ENCODE assay signal across 25 cellular contexts in genomic region chr4:79869597-79870336, GRCh38.
"Had no signal": no experiment of that assay in that cellular context is flagged by ENCODE, and none has a peak within 500 bp of the region (broad histone marks: within the 10 kb centered on the region; RNA-seq: fewer than 3 reads in every experiment).

No MANE protein-coding gene starts in this region.

- H3K9me3 ChIP-seq: ascending aorta, heart right ventricle, neutrophil, ovary, prostate gland, transverse colon had no signal

- H3K4me3 Mint-ChIP-seq: activated CD8-positive, alpha-beta T cell treated with anti-CD3 and anti-CD28 coated beads, Interleukin-2, amount 10 ng/mL, durations not matched to agents 7 days and 5 days; dendritic cell treated with granulocyte-macrophage colony-stimulating factor and Interleukin-4, amounts not matched to agents 40 ng/mL and 50 ng/mL, for 4 days; memory B cell; nephron; stimulated activated naive B cell treated with anti-CD40 and anti-IgM and Interleukin-4, amounts not matched to agents 10 μg/mL and 1 μg/mL and 100 μg/mL, for 72 hours had no signal

- H3K36me3 Mint-ChIP-seq: activated naive CD4-positive, alpha-beta T cell treated with anti-CD3 and anti-CD28 coated beads, Interleukin-2, amount 50 U/mL, for 72 hours; memory B cell; stimulated activated naive B cell treated with anti-CD40 and anti-IgM and Interleukin-4, amounts not matched to agents 10 μg/mL and 1 μg/mL and 100 μg/mL, for 72 hours had no signal

- H3K27me3 ChIP-seq: ascending aorta, brain microvascular endothelial cell, heart right ventricle, ovary, transverse colon had no signal

- H3K4me1 Mint-ChIP-seq: memory B cell; nephron; stimulated activated naive B cell treated with anti-CD40 and anti-IgM and Interleukin-4, amounts not matched to agents 10 μg/mL and 1 μg/mL and 100 μg/mL, for 72 hours had no signal

- H3K27me3 Mint-ChIP-seq: dendritic cell treated with granulocyte-macrophage colony-stimulating factor and Interleukin-4, amounts not matched to agents 40 ng/mL and 50 ng/mL, for 4 days; stimulated activated naive B cell treated with anti-CD40 and anti-IgM and Interleukin-4, amounts not matched to agents 10 μg/mL and 1 μg/mL and 100 μg/mL, for 72 hours had no signal

- H3K36me3 ChIP-seq: ascending aorta, brain microvascular endothelial cell, heart right ventricle, neutrophil, ovary, prostate gland, transverse colon had no signal

- H3K9me3 Mint-ChIP-seq: activated naive CD4-positive, alpha-beta T cell treated with anti-CD3 and anti-CD28 coated beads, Interleukin-2, amount 50 U/mL, for 72 hours; dendritic cell treated with granulocyte-macrophage colony-stimulating factor and Interleukin-4, amounts not matched to agents 40 ng/mL and 50 ng/mL, for 4 days; memory B cell; stimulated activated naive B cell treated with anti-CD40 and anti-IgM and Interleukin-4, amounts not matched to agents 10 μg/mL and 1 μg/mL and 100 μg/mL, for 72 hours had no signal

- FAIRE-seq: endometrium, urothelium cell line had no signal

- H3K27ac Mint-ChIP-seq: activated CD8-positive, alpha-beta T cell treated with anti-CD3 and anti-CD28 coated beads, Interleukin-2, amount 10 ng/mL, durations not matched to agents 7 days and 5 days; activated naive CD4-positive, alpha-beta T cell treated with anti-CD3 and anti-CD28 coated beads, Interleukin-2, amount 50 U/mL, for 72 hours; dendritic cell treated with granulocyte-macrophage colony-stimulating factor and Interleukin-4, amounts not matched to agents 40 ng/mL and 50 ng/mL, for 4 days; memory B cell; nephron; stimulated activated naive B cell treated with anti-CD40 and anti-IgM and Interleukin-4, amounts not matched to agents 10 μg/mL and 1 μg/mL and 100 μg/mL, for 72 hours had no signal

- H3K4me1 ChIP-seq: ascending aorta, heart right ventricle, prostate gland, transverse colon had no signal

- ATAC-seq: activated CD8-positive, alpha-beta T cell treated with anti-CD3 and anti-CD28 coated beads, Interleukin-2, amount 10 ng/mL, durations not matched to agents 7 days and 5 days; activated naive CD4-positive, alpha-beta T cell treated with anti-CD3 and anti-CD28 coated beads, Interleukin-2, amount 50 U/mL, for 72 hours; heart right ventricle; left cardiac atrium; stimulated activated naive B cell treated with anti-CD40 and anti-IgM and Interleukin-4, amounts not matched to agents 10 μg/mL and 1 μg/mL and 100 μg/mL, for 72 hours had no signal

- H3K4me3 ChIP-seq: ascending aorta, heart right ventricle, ovary, prostate gland, transverse colon had no signal

- H3K27ac ChIP-seq: ascending aorta, brain microvascular endothelial cell, heart right ventricle, neutrophil, ovary, prostate gland, transverse colon, VCaP had no signal

- DNase-seq: activated CD4-positive, alpha-beta T cell treated with anti-CD3 and anti-CD28 coated beads, Interleukin-2, amount 50 U/mL, for 1 hour; activated CD4-positive, CD25-positive, alpha-beta regulatory T cell treated with anti-CD3 and anti-CD28 coated beads, Interleukin-2, amount 50 U/mL, for 72 hours; activated CD8-positive, alpha-beta T cell treated with anti-CD3 and anti-CD28 coated beads, Interleukin-2, amount 10 ng/mL, durations not matched to agents 7 days and 5 days; brain microvascular endothelial cell; caudate nucleus; effector CD4-positive, alpha-beta T cell; foreskin fibroblast; heart right ventricle; islet precursor cell; left cardiac atrium; ovary; stimulated activated CD4-positive, alpha-beta T cell treated with anti-CD3 and anti-CD28 coated beads, Interleukin-2, amount 100 ng/mL, for 48 hours; stimulated activated CD8-positive, alpha-beta memory T cell treated with anti-CD3 and anti-CD28 coated beads, Interleukin-4, amount 100 ng/mL, for 48 hours; stimulated activated naive B cell treated with anti-CD40 and anti-IgM and Interleukin-4, amounts not matched to agents 10 μg/mL and 1 μg/mL and 100 μg/mL, for 72 hours; transverse colon had no signal
